8 cellular contexts compared by ENCODE assay signal in genomic region chr18:74234326-74235171, GRCh38. TPM values are rescaled to one million over a fixed set of nuclear protein-coding genes. Genes with fewer than 3 reads are reported as not detected.
A peak's percentile ranks its signal among the peaks of the same experiment; 100 is the strongest.
DNase-seq lines count a peak whose midpoint lies in the region; ATAC-seq, FAIRE-seq and TF ChIP-seq lines count a peak whose summit lies in the region.
"Had no signal": no experiment of that assay in that cellular context is flagged by ENCODE, and none has a peak within 500 bp of the region (broad histone marks: within the 10 kb centered on the region; RNA-seq: fewer than 3 reads in every experiment).

No MANE protein-coding gene starts in this region.

- H3K4me3 ChIP-seq in epithelial cell of proximal tubule (ENCODE audit: low read depth, low read length) (no peak overlapping the region), mucosa of descending colon (no peak overlapping the region), uterus (no peak overlapping the region)

- peak overlapping the region; percentile 62 to 75 for H3K27ac ChIP-seq in uterus

- FAIRE-seq in HTR-8/SVneo (lab: Jason Lieb, UNC), result no peak

- H3K4me1 ChIP-seq in mucosa of descending colon (ENCODE audit: low read depth) (peaks cover 21% of the 10 kb centered on the region), uterus (no peaks in the 10 kb centered on the region)

- ATAC-seq in mucosa of descending colon (peak; percentile 95), GM19328 (IDR thresholded peaks at IDR 0.05; ENCODE audit: unreplicated experiment) (no peak), GM21717 (IDR thresholded peaks at IDR 0.05; ENCODE audit: unreplicated experiment) (no peak)

- H3K9me3 ChIP-seq in mucosa of descending colon (no peaks in the 10 kb centered on the region), uterus (no peaks in the 10 kb centered on the region)

- no peaks in the 10 kb centered on the region for H3K27me3 ChIP-seq in uterus

- intact Hi-C loops in mucosa of descending colon (cut with DNase I, micrococcal nuclease), result no loop called here
- intact Hi-C loops in uterus (cut with DNase I; ENCODE audit: low total_unique reads), result no loop called here

- peak; percentile 82 for DNase-seq in NOMO-1 treated with DMSO at 0.1 percent for 48 hours (lab: John Stamatoyannopoulos, UW; ENCODE audit: unreplicated experiment)
- peak; percentile 97 for DNase-seq in epithelial cell of proximal tubule (ENCODE audit: low read depth)
- DNase-seq in mucosa of descending colon, result peak in 1 of 3 donors; percentile 69
- DNase-seq in uterus, result peak; percentile 42 to 71
- no peak for DNase-seq in HTR-8/SVneo (ENCODE audit: insufficient read length, low spot score)
- DNase-seq: NCI-H446 had no signal

- TF ChIP-seq CTCF in epithelial cell of proximal tubule (conservative IDR thresholded peaks at IDR 0.05; ENCODE audit: low read depth, low read length), result no peak
- TF ChIP-seq CTCF in mucosa of descending colon (IDR thresholded peaks at IDR 0.05), result no peak
- TF ChIP-seq CTCF in uterus (IDR thresholded peaks at IDR 0.05), result no peak

- TF ChIP-seq POLR2A in uterus (IDR thresholded peaks at IDR 0.05), result no peak

- H3K36me3 ChIP-seq in mucosa of descending colon (ENCODE audit: low read depth) (no peaks in the 10 kb centered on the region), uterus (no peaks in the 10 kb centered on the region)

RNA-seq across cellular contexts. Expression of gene CYB5A, which starts 57.2 kb away (rescaled TPM):
- total RNA-seq in epithelial cell of proximal tubule, result 91.3 and 140 TPM in 2 replicates
- total RNA-seq in mucosa of descending colon, result 100 to 1,000 TPM; 123 to 183 (median 126) TPM
- total RNA-seq in uterus, result 100 to 1,000 TPM in 1 of 4 donors, 10 to 100 TPM in 3; 44.6 to 204 (median 51.9) TPM
